Comparison of ENCODE assay signal across 8 cellular contexts in the genomic region with DNA sequence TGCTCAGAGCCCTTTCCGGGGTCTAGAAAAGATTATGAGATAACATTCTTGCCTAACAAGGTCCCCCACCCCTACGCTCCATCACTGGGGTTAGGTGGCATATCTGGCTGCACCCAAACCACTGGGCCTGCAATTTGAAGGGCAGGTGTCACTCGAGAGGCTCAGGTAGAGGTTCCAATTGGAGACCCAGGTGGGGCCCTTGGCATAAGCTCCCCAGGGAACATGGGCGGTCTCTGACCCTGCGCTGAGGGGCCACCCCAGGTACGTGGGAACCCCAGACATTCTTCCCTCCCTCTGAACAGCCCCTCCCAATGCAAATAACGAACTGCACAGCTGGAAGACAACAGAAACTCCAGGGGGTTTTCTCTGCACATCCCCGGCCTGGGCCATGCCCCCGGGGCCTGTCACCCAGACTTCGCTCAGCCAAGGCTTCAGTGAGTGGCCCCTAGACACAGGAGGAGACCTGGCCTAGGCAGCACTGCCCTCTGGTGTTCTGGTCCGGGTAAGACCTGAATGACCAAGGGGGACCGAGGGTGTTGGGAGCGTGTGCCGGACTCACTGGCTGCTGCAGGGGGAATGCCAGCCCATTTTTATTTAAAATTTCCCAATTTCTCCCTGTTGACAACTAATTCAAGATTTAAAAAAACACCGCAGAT. TPM values are rescaled to one million over a fixed set of nuclear protein-coding genes. Genes with fewer than 3 reads are reported as not detected.
DNase-seq lines count a peak whose midpoint lies in the region; TF ChIP-seq lines count a peak whose summit lies in the region.

No MANE protein-coding gene starts in this region.

- H3K4me3 ChIP-seq in A673 (ENCODE audit: low read depth, low read length, poor library complexity, severe bottlenecking): no peak overlapping the region
- no peak overlapping the region for H3K4me3 ChIP-seq in GM12875 (ENCODE audit: low read depth, low read length)
- H3K4me3 ChIP-seq in fibroblast of the aortic adventitia (ENCODE audit: low read depth, low read length): no peak overlapping the region

- TF ChIP-seq CTCF in A673 (conservative IDR thresholded peaks at IDR 0.05; ENCODE audit: low read depth, low read length) (peak; percentile 68), GM12875 (IDR thresholded peaks at IDR 0.05; ENCODE audit: borderline replicate concordance, insufficient read depth, low read depth, low read length) (peak; percentile 62), fibroblast of the aortic adventitia (IDR thresholded peaks at IDR 0.05; ENCODE audit: insufficient read depth, low read length) (peak; percentile 57)

- no peak overlapping the region for H3K27ac ChIP-seq in A673 (ENCODE audit: low read depth, low read length, poor library complexity, severe bottlenecking)

- no peaks in the 10 kb centered on the region for H3K9me3 ChIP-seq in A673 (ENCODE audit: low read depth, low read length, poor library complexity, severe bottlenecking)

- no TSS peak for BruUV-seq in A673 (replicated peaks; lab: Mats Ljungman, UMichigan)

- CTCF ChIA-PET in A673 (lab: Charles Lee): interaction anchor here (1.3 kb wide), 1 partner anchor 81 kb away, joined by 4 read pairs; no protein-coding TSS in a partner anchor

- H3K27me3 ChIP-seq in A673 (replicated peaks; ENCODE audit: insufficient read depth, low read depth, low read length, poor library complexity): no peaks in the 10 kb centered on the region

- POLR2A ChIA-PET in A673 (lab: Charles Lee; ENCODE audit: low non-redundant PET): no interaction called here

- intact Hi-C loops in A673 (cut with micrococcal nuclease; ENCODE audit: unreplicated experiment): loop anchor here (1.0 to 2.0 kb wide), 2 partner anchors 80 to 815 kb away; no protein-coding TSS in a partner anchor

- peaks cover 11% of the 10 kb centered on the region for H3K4me1 ChIP-seq in A673 (ENCODE audit: insufficient read depth, low read length, poor library complexity, severe bottlenecking)

- peaks cover 24% of the 10 kb centered on the region for H3K36me3 ChIP-seq in A673 (ENCODE audit: insufficient read depth, low read length, poor library complexity, severe bottlenecking)

- DNase-seq in A673 (ENCODE audit: low spot score) (peak; percentile 57), NCI-H460 (ENCODE audit: extremely low read depth, low read depth) (peak; percentile 69), activated T-cell treated with anti-CD3 and anti-CD28 coated beads for 24 hours (ENCODE audit: low read depth) (peak; percentile 38), fibroblast of the aortic adventitia (ENCODE audit: low read depth) (peak; percentile 31), nucleus accumbens (lab: John Stamatoyannopoulos, UW) (peak in 40 of 56 donors; percentile 20 to 76 (median 38)), KG1 (lab: John Stamatoyannopoulos, UW) (no peak), GM19240 (ENCODE audit: insufficient read length, low spot score) (no peak)

RNA-seq across cellular contexts. Expression of a gene that starts 47.5 kb away (rescaled TPM):
- 148 and 159 TPM in 2 replicates for total RNA-seq in A673 (2021)
- total RNA-seq in NCI-H460 (2014; rRNA removed; shearing (Covaris generic)): 187 and 232 TPM in 2 replicates
- 172 and 192 TPM in 2 replicates for polyA plus RNA-seq in NCI-H460 (2014; cell fraction: nucleus; rRNA removed)
- total RNA-seq in fibroblast of the aortic adventitia (ENCODE audit: low replicate concordance): 348 and 555 TPM in 2 replicates

Comparison
In these comparisons a context has a peak if more than half of its experiments do, and no peak if none do; other contexts are left out.
1. DNase-seq: peak in A673 (single experiment), NCI-H460 (single experiment), activated T-cell treated with anti-CD3 and anti-CD28 coated beads for 24 hours (single experiment), fibroblast of the aortic adventitia (single experiment) and nucleus accumbens (40 of 56); none in KG1 (single experiment) and GM19240 (single experiment).
2. Peak in every context shown above with its lines, with median percentiles within 50 percentile points of each other: CTCF ChIP-seq.